ENCODE assay signal across 11 cellular contexts in the genomic region with DNA sequence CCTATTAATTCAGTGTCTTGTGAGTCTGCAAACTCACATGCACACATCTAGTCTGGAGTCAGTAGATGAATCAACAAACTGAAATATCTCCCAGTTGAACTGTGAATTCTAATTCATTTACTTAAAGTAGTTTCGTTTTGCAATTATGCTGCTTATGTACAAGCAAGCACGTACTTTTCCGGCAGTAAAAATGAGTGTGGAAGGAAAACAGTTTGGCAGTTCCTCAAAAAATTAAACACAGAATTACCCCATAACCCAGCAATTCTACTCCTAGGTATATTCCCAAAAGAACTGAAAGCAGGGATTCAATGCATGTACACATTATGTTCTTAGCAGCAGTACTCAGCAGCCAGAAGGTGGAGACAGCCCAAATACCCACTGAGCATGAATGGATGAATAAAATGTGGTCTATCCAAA. TPM values are rescaled to one million over a fixed set of nuclear protein-coding genes. Genes with fewer than 3 reads are reported as not detected.
DNase-seq lines count a peak whose midpoint lies in the region; ATAC-seq and TF ChIP-seq lines count a peak whose summit lies in the region.
"Had no signal": no experiment of that assay in that cellular context is flagged by ENCODE, and none has a peak within 500 bp of the region (broad histone marks: within the 10 kb centered on the region; RNA-seq: fewer than 3 reads in every experiment).

No MANE protein-coding gene starts in this region.

- no peak overlapping the region for H3K27ac ChIP-seq in right atrium auricular region
- H3K27ac ChIP-seq in vagina = peak overlapping the region; percentile 37
- H3K27ac ChIP-seq: psoas muscle had no signal

- TF ChIP-seq CTCF in right atrium auricular region (IDR thresholded peaks at IDR 0.05) (peak in 1 of 2 donors; percentile 13), vagina (IDR thresholded peaks at IDR 0.05) (no peak)

- H3K36me3 ChIP-seq in right atrium auricular region (peaks cover 9% of the 10 kb centered on the region), vagina (no peaks in the 10 kb centered on the region)

- no peaks in the 10 kb centered on the region for H3K9me3 ChIP-seq in right atrium auricular region
- H3K9me3 ChIP-seq in vagina = no peaks in the 10 kb centered on the region
- H3K9me3 ChIP-seq: psoas muscle had no signal

- in situ Hi-C loops in KBM-7 (cut with MboI; ENCODE audit: low pct_unique_long_range_greater_than_20kb, low sequenced_read_pairs) = no loop called here

- no peak for DNase-seq in left ventricle myocardium superior
- no peak for DNase-seq in right atrium auricular region (ENCODE audit: low spot score)
- DNase-seq in left colon = no peak
- DNase-seq in vagina (ENCODE audit: extremely low spot score in 2 of 2) = no peak
- DNase-seq in KBM-7 = no peak
- DNase-seq: erythroblast, NCI-H1417 treated with DMSO at 0.1 percent for 48 hours, psoas muscle had no signal

- H3K36me3 Mint-ChIP-seq in activated T-helper 17 cell treated with anti-CD3 and anti-CD28 coated beads, Interleukin-2, amount 50 U/mL, for 72 hours (ENCODE audit: low read depth) = peaks cover 72% of the 10 kb centered on the region

- H3K27me3 ChIP-seq in right atrium auricular region = no peaks in the 10 kb centered on the region
- H3K27me3 ChIP-seq in vagina = no peaks in the 10 kb centered on the region

- H3K4me3 Mint-ChIP-seq in activated T-helper 17 cell treated with anti-CD3 and anti-CD28 coated beads, Interleukin-2, amount 50 U/mL, for 72 hours = peak overlapping the region; percentile 62

- no peaks in the 10 kb centered on the region for H3K27me3 Mint-ChIP-seq in activated T-helper 17 cell treated with anti-CD3 and anti-CD28 coated beads, Interleukin-2, amount 50 U/mL, for 72 hours

- ATAC-seq in left ventricle myocardium superior = peak; percentile 10
- peak; percentile 45 for ATAC-seq in activated T-helper 17 cell treated with anti-CD3 and anti-CD28 coated beads, Interleukin-2, amount 50 U/mL, for 72 hours (replicated peaks)
- ATAC-seq in left colon = peak; percentile 52
- no peak for ATAC-seq in HG02973 (IDR thresholded peaks at IDR 0.05; ENCODE audit: unreplicated experiment)
- no peak for ATAC-seq in GM19328 (IDR thresholded peaks at IDR 0.05; ENCODE audit: unreplicated experiment)
- ATAC-seq: psoas muscle had no signal

- peak overlapping the region; percentile 80 for H3K27ac Mint-ChIP-seq in activated T-helper 17 cell treated with anti-CD3 and anti-CD28 coated beads, Interleukin-2, amount 50 U/mL, for 72 hours

- no peaks in the 10 kb centered on the region for H3K9me3 Mint-ChIP-seq in activated T-helper 17 cell treated with anti-CD3 and anti-CD28 coated beads, Interleukin-2, amount 50 U/mL, for 72 hours

- no peak overlapping the region for H3K4me3 ChIP-seq in right atrium auricular region
- H3K4me3 ChIP-seq in vagina = peak overlapping the region in 1 of 2 donors; percentile 20
- H3K4me3 ChIP-seq: psoas muscle had no signal

- no peak for TF ChIP-seq POLR2A in vagina (IDR thresholded peaks at IDR 0.05)

- H3K4me1 ChIP-seq in right atrium auricular region (peaks cover 0 to 62% of the 10 kb centered on the region in 2 donors), vagina (peaks cover 57% of the 10 kb centered on the region)

- H3K4me1 Mint-ChIP-seq in activated T-helper 17 cell treated with anti-CD3 and anti-CD28 coated beads, Interleukin-2, amount 50 U/mL, for 72 hours = peaks cover 28% of the 10 kb centered on the region

- intact Hi-C loops in left ventricle myocardium superior (cut with micrococcal nuclease) = no loop called here
- intact Hi-C loops in left colon (cut with DNase I, micrococcal nuclease) = no loop called here
- intact Hi-C loops in vagina (cut with DNase I) = no loop called here

RNA-seq across cellular contexts. Expression of a gene that starts 49.3 kb away (rescaled TPM):
- total RNA-seq in left ventricle myocardium superior (172 TPM), right atrium auricular region (10 to 100 TPM; 69.9 to 91.6 TPM), left colon (100 to 1,000 TPM; 308 to 326 TPM), vagina (159 TPM)
- 100 to 1,000 TPM; 266 to 410 TPM for total RNA-seq in activated T-helper 17 cell treated with anti-CD3 and anti-CD28 coated beads, Interleukin-2, amount 50 U/mL, for 72 hours

Comparison
In these comparisons a context has a peak if more than half of its experiments do, and no peak if none do; other contexts are left out.
1. ATAC-seq: peak in left ventricle myocardium superior (single experiment), activated T-helper 17 cell treated with anti-CD3 and anti-CD28 coated beads, Interleukin-2, amount 50 U/mL, for 72 hours (single experiment) and left colon (single experiment); none in HG02973 (single experiment) and GM19328 (single experiment).